ENCODE assay signal across 6 cellular contexts in genomic region chr10:120905268-120905667, GRCh38.
"Had no signal": no experiment of that assay in that cellular context is flagged by ENCODE, and none has a peak within 500 bp of the region (broad histone marks: within the 10 kb centered on the region; RNA-seq: fewer than 3 reads in every experiment).

No MANE protein-coding gene starts in this region.

- H3K4me2 ChIP-seq: KMS-11 had no signal

- DNase-seq: GM23248, H9, HCEC 1CT, KBM-7 had no signal

- H3K27me3 Mint-ChIP-seq: IgD-negative memory B cell had no signal

- H3K27ac ChIP-seq: GM23248, KMS-11 had no signal

- H3K4me3 Mint-ChIP-seq: H9, IgD-negative memory B cell had no signal

- H3K4me1 Mint-ChIP-seq: H9, IgD-negative memory B cell had no signal

- H3K27ac Mint-ChIP-seq: IgD-negative memory B cell had no signal

- H3K4me3 ChIP-seq: GM23248 had no signal

- H2AFZ ChIP-seq: GM23248 had no signal
